ENCODE assay signal across 8 cellular contexts in genomic region chr3:111667621-111668239, GRCh38.
DNase-seq lines count a peak whose midpoint lies in the region; ATAC-seq lines count a peak whose summit lies in the region.

No MANE protein-coding gene starts in this region.

- peaks cover 21% of the 10 kb centered on the region for H3K4me1 Mint-ChIP-seq in stimulated activated memory B cell treated with anti-CD40 and anti-IgM and Interleukin-4, amounts not matched to agents 10 μg/mL and 1 μg/mL and 100 μg/mL, for 72 hours

- peaks cover 4% of the 10 kb centered on the region for H3K36me3 Mint-ChIP-seq in stimulated activated memory B cell treated with anti-CD40 and anti-IgM and Interleukin-4, amounts not matched to agents 10 μg/mL and 1 μg/mL and 100 μg/mL, for 72 hours

- H3K4me3 Mint-ChIP-seq in stimulated activated memory B cell treated with anti-CD40 and anti-IgM and Interleukin-4, amounts not matched to agents 10 μg/mL and 1 μg/mL and 100 μg/mL, for 72 hours, result peak overlapping the region; percentile 22

- DNase-seq in NOMO-1 treated with DMSO at 0.1 percent for 48 hours (lab: John Stamatoyannopoulos, UW; ENCODE audit: unreplicated experiment) (peak; percentile 99), kidney tubule cell (ENCODE audit: low spot score) (peak; percentile 70), DMS 273 (lab: John Stamatoyannopoulos, UW; ENCODE audit: unreplicated experiment) (no peak), NCI-H2227 (lab: John Stamatoyannopoulos, UW; ENCODE audit: unreplicated experiment) (no peak)
- peak; percentile 39 for DNase-seq in activated T-helper 9 cell treated with anti-CD3 and anti-CD28 coated beads, Interleukin-2, amount 50 U/mL, for 16 hours (ENCODE audit: low read depth)

- H3K27me3 Mint-ChIP-seq in stimulated activated memory B cell treated with anti-CD40 and anti-IgM and Interleukin-4, amounts not matched to agents 10 μg/mL and 1 μg/mL and 100 μg/mL, for 72 hours, result no peaks in the 10 kb centered on the region

- peak overlapping the region; percentile 82 for H3K27ac Mint-ChIP-seq in stimulated activated memory B cell treated with anti-CD40 and anti-IgM and Interleukin-4, amounts not matched to agents 10 μg/mL and 1 μg/mL and 100 μg/mL, for 72 hours

- peaks cover 5% of the 10 kb centered on the region for H3K9me3 Mint-ChIP-seq in stimulated activated memory B cell treated with anti-CD40 and anti-IgM and Interleukin-4, amounts not matched to agents 10 μg/mL and 1 μg/mL and 100 μg/mL, for 72 hours

- peak; percentile 98 for ATAC-seq in GM18498 (IDR thresholded peaks at IDR 0.05; ENCODE audit: unreplicated experiment)
- ATAC-seq in HG02623 (IDR thresholded peaks at IDR 0.05; ENCODE audit: unreplicated experiment), result peak; percentile 97
- ATAC-seq in stimulated activated memory B cell treated with anti-CD40 and anti-IgM and Interleukin-4, amounts not matched to agents 10 μg/mL and 1 μg/mL and 100 μg/mL, for 72 hours, result peak; percentile 100

Comparison
In these comparisons a context has a peak if more than half of its experiments do, and no peak if none do; other contexts are left out.
1. DNase-seq: peak in NOMO-1 treated with DMSO at 0.1 percent for 48 hours (single experiment), activated T-helper 9 cell treated with anti-CD3 and anti-CD28 coated beads, Interleukin-2, amount 50 U/mL, for 16 hours (single experiment) and kidney tubule cell (single experiment); none in DMS 273 (single experiment) and NCI-H2227 (single experiment).
2. Peak in every context shown above with its lines, with median percentiles within 50 percentile points of each other: ATAC-seq.